1 cellular context compared by ENCODE assay signal in genomic region chr16:760498-761343, GRCh38.
TF ChIP-seq lines count a peak whose summit lies in the region.

TSS of gene MSLN (plus strand) at chr16:760734. CDS start at chr16:762681, 1,947 bp downstream.

TF ChIP-seq in HepG2, 621 proteins besides CTCF, POLR2A, EP300 and RAD21 (continued from another document):
- TF ChIP-seq TFAP4 (IDR thresholded peaks at IDR 0.05; ENCODE audit: borderline replicate concordance, low read depth) (0 out of 2 replicates have a peak, but pooled peaks have one; percentile 21), HOXA3 (CRISPR knock-in tag; IDR thresholded peaks at IDR 0.05) (peak; percentile 36), ATM (IDR thresholded peaks at IDR 0.05; ENCODE audit: borderline replicate concordance) (no peak), ERF (CRISPR knock-in tag; IDR thresholded peaks at IDR 0.05) (no peak), GATAD2A (CRISPR knock-in tag; IDR thresholded peaks at IDR 0.05) (peak; percentile 31; the same call in 1 of the 2 replicates), BRD4 (CRISPR knock-in tag; IDR thresholded peaks at IDR 0.05) (no peak), ARNTL (CRISPR knock-in tag; IDR thresholded peaks at IDR 0.05) (peak; percentile 55; the same call in 1 of the 2 replicates), HMGXB4 (CRISPR knock-in tag; IDR thresholded peaks at IDR 0.05; ENCODE audit: borderline replicate concordance in 1 of 2, low read depth in 1 of 2) (peak in 1 of 2 experiments; percentile 40; a peak in 1 of 4 replicates), ZNF143 (CRISPR knock-in tag; IDR thresholded peaks at IDR 0.05) (0 out of 2 replicates have a peak, but pooled peaks have one; percentile 11), HOMEZ (CRISPR knock-in tag; IDR thresholded peaks at IDR 0.05; ENCODE audit: low read depth) (no peak), POLR2AphosphoS5 (IDR thresholded peaks at IDR 0.05; ENCODE audit: low read depth, low read length) (no peak), CSRNP1 (CRISPR knock-in tag; IDR thresholded peaks at IDR 0.05) (no peak), BORCS8-MEF2B (CRISPR knock-in tag; IDR thresholded peaks at IDR 0.05) (0 out of 2 replicates have a peak, but pooled peaks have one; percentile 22), ZNF260 (CRISPR knock-in tag; IDR thresholded peaks at IDR 0.05; ENCODE audit: borderline replicate concordance, low read depth) (no peak), ZSCAN25 (CRISPR knock-in tag; IDR thresholded peaks at IDR 0.05) (no peak), ATF6 (CRISPR knock-in tag; conservative IDR thresholded peaks at IDR 0.05) (no peak)
TF ChIP-seq in HepG2: peak in this region for 48.
